Comparison of ENCODE assay signal across 15 cellular contexts in the genomic region with DNA sequence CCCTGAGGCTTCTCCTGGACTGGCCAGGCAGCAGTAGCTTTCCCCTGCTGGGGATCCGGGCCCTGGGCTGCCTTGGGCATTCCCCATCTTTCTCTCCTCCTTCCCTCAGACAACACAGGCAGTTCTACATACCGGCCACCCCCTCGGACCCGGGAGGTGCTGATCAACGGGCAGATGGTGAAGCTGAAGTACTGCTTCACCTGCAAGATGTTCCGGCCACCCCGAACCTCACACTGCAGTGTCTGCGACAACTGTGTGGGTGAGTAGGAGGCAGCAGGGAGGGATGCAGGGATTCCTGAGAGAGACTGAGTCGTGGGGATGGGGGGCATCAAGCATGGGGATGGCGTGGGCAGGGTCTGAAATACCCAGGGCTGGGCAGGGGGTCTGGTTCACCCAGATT. TPM values are rescaled to one million over a fixed set of nuclear protein-coding genes. Genes with fewer than 3 reads are reported as not detected.
DNase-seq lines count a peak whose midpoint lies in the region; ATAC-seq and TF ChIP-seq lines count a peak whose summit lies in the region.
"Had no signal": no experiment of that assay in that cellular context is flagged by ENCODE, and none has a peak within 500 bp of the region (broad histone marks: within the 10 kb centered on the region; RNA-seq: fewer than 3 reads in every experiment).

No MANE protein-coding gene starts in this region.

- H3K27me3 ChIP-seq in mammary epithelial cell (ENCODE audit: insufficient read depth, low read length), result no peaks in the 10 kb centered on the region
- H3K27me3 ChIP-seq in mesenchymal stem cell (ENCODE audit: control insufficient read depth in 1 of 2, insufficient read depth in 1 of 2, low read length in 2 of 2), result no peaks in the 10 kb centered on the region
- H3K27me3 ChIP-seq in tibial nerve, result no peaks in the 10 kb centered on the region
- H3K27me3 ChIP-seq in Karpas-422 (ENCODE audit: low read length), result no peaks in the 10 kb centered on the region
- H3K27me3 ChIP-seq: upper lobe of left lung had no signal

- ATAC-seq in activated T-cell treated with anti-CD3 and anti-CD28 coated beads, Interleukin-2, amount 50 U/mL, for 4 hours, result no peak
- no peak for ATAC-seq in GM18867 (IDR thresholded peaks at IDR 0.05; ENCODE audit: unreplicated experiment)

- H3K9me3 ChIP-seq in mammary epithelial cell (replicated peaks; ENCODE audit: insufficient read depth, low read length) (no peaks in the 10 kb centered on the region), mesenchymal stem cell (ENCODE audit: control insufficient read depth, low read length) (no peaks in the 10 kb centered on the region), tibial nerve (no peaks in the 10 kb centered on the region), Karpas-422 (ENCODE audit: low read length) (no peaks in the 10 kb centered on the region)
- H3K9me3 ChIP-seq: upper lobe of left lung had no signal

- H4K20me1 ChIP-seq in mammary epithelial cell (ENCODE audit: insufficient read depth, low read length) (no peaks in the 10 kb centered on the region), Karpas-422 (ENCODE audit: insufficient read depth, low read depth, low read length) (no peaks in the 10 kb centered on the region)

- no peaks in the 10 kb centered on the region for H3K9me3 Mint-ChIP-seq in activated T-cell treated with anti-CD3 and anti-CD28 coated beads, Interleukin-2, amount 50 U/mL, for 24 hours
- H3K9me3 Mint-ChIP-seq in activated T-cell treated with anti-CD3 and anti-CD28 coated beads, Interleukin-2, amount 50 U/mL, for 4 hours, result no peaks in the 10 kb centered on the region
- H3K9me3 Mint-ChIP-seq: activated CD4-positive, alpha-beta T cell treated with anti-CD3 and anti-CD28 coated beads, Interleukin-2, amount 10 ng/mL, durations not matched to agents 7 days and 5 days; naive B cell had no signal

- peak overlapping the region; percentile 95 for H2AK5ac ChIP-seq in mesenchymal stem cell (ENCODE audit: low read length, severe bottlenecking)

- CTCF ChIA-PET in mammary epithelial cell (lab: Charles Lee; ENCODE audit: low non-redundant PET), result no interaction called here

- peak overlapping the region; percentile 90 for H3K9ac ChIP-seq in mammary epithelial cell (ENCODE audit: insufficient read depth, low read length)
- peak overlapping the region; percentile 69 for H3K9ac ChIP-seq in mesenchymal stem cell (ENCODE audit: low read length)
- H3K9ac ChIP-seq in Karpas-422 (ENCODE audit: low read length), result no peak overlapping the region

- H3K27ac Mint-ChIP-seq in activated T-cell treated with anti-CD3 and anti-CD28 coated beads, Interleukin-2, amount 50 U/mL, for 24 hours, result peak overlapping the region; percentile 61

- no peak for DNase-seq in activated T-cell treated with anti-CD3 and anti-CD28 coated beads, Interleukin-2, amount 50 U/mL, for 24 hours
- no peak for DNase-seq in activated T-cell treated with anti-CD3 and anti-CD28 coated beads, Interleukin-2, amount 50 U/mL, for 4 hours
- DNase-seq in mammary epithelial cell (no peak), mesenchymal stem cell (no peak), tibial nerve (ENCODE audit: low spot score in 2 of 2) (no peak), Karpas-422 (no peak), GM20000 (ENCODE audit: low spot score) (no peak)
- DNase-seq: activated CD4-positive, alpha-beta T cell treated with anti-CD3 and anti-CD28 coated beads, Interleukin-2, amount 10 ng/mL, durations not matched to agents 7 days and 5 days; naive B cell; NCI-H1436; SHP77; stimulated activated CD4-positive, alpha-beta T cell treated with anti-CD3 and anti-CD28 coated beads, Interleukin-2, amount 100 ng/mL, for 48 hours had no signal

- in situ Hi-C loops in mammary epithelial cell (cut with MboI; ENCODE audit: low sequenced_read_pairs in 2 of 2), result no loop called here

- no peak for TF ChIP-seq POLR2A in tibial nerve (IDR thresholded peaks at IDR 0.05)

- no peak overlapping the region for H2BK5ac ChIP-seq in mesenchymal stem cell (ENCODE audit: low read depth, low read length, poor library complexity, severe bottlenecking)

- H3K4me1 Mint-ChIP-seq in activated T-cell treated with anti-CD3 and anti-CD28 coated beads, Interleukin-2, amount 50 U/mL, for 24 hours (ENCODE audit: low read depth), result peaks cover 12% of the 10 kb centered on the region
- no peaks in the 10 kb centered on the region for H3K4me1 Mint-ChIP-seq in activated T-cell treated with anti-CD3 and anti-CD28 coated beads, Interleukin-2, amount 50 U/mL, for 4 hours (ENCODE audit: low read depth)
- H3K4me1 Mint-ChIP-seq: activated CD4-positive, alpha-beta T cell treated with anti-CD3 and anti-CD28 coated beads, Interleukin-2, amount 10 ng/mL, durations not matched to agents 7 days and 5 days had no signal

- TF ChIP-seq CTCF in mammary epithelial cell (conservative IDR thresholded peaks at IDR 0.05 in 1 of 2, IDR thresholded peaks at IDR 0.05 in 1 of 2; ENCODE audit: extremely low read depth in 1 of 2, insufficient read depth in 1 of 2, low read depth in 1 of 2, low read length in 2 of 2) (no peak), tibial nerve (IDR thresholded peaks at IDR 0.05) (no peak), GM20000 (IDR thresholded peaks at IDR 0.05; ENCODE audit: extremely low read depth, missing control alignments) (no peak)

- H2BK120ac ChIP-seq in mesenchymal stem cell (ENCODE audit: low read depth, low read length), result no peak overlapping the region

- H3K4me1 ChIP-seq in mammary epithelial cell (ENCODE audit: insufficient read depth, low read length) (peaks cover 47% of the 10 kb centered on the region), mesenchymal stem cell (ENCODE audit: control insufficient read depth, insufficient read depth, low read depth, low read length) (peaks cover 16% of the 10 kb centered on the region), tibial nerve (peaks cover 0 to 32% (median 15%) of the 10 kb centered on the region in 4 donors), Karpas-422 (ENCODE audit: low read length) (no peaks in the 10 kb centered on the region)

- H3K27ac ChIP-seq in mammary epithelial cell (ENCODE audit: insufficient read depth, low read depth, low read length) (peak overlapping the region; percentile 96), mesenchymal stem cell (ENCODE audit: low read length, poor library complexity, severe bottlenecking) (peak overlapping the region; percentile 58), tibial nerve (peak overlapping the region; percentile 24 to 89 (median 78)), Karpas-422 (ENCODE audit: low read length) (no peak overlapping the region)

- no peak overlapping the region for H2BK15ac ChIP-seq in mesenchymal stem cell (ENCODE audit: low read depth, poor library complexity, severe bottlenecking)

- H3K4ac ChIP-seq in mesenchymal stem cell (ENCODE audit: low read depth in 1 of 2, low read length in 2 of 2), result no peak overlapping the region

- H3K4me3 ChIP-seq in mammary epithelial cell (replicated peaks in 1 of 3; ENCODE audit: insufficient read depth in 1 of 3, low read depth in 2 of 3, low read length in 3 of 3), result no peak overlapping the region
- no peak overlapping the region for H3K4me3 ChIP-seq in mesenchymal stem cell (ENCODE audit: insufficient read depth in 1 of 2, low read depth in 1 of 2, low read length in 2 of 2)
- H3K4me3 ChIP-seq in tibial nerve, result no peak overlapping the region
- H3K4me3 ChIP-seq in Karpas-422 (ENCODE audit: low read length), result no peak overlapping the region
- H3K4me3 ChIP-seq: upper lobe of left lung had no signal

- H3K36me3 ChIP-seq in mammary epithelial cell (ENCODE audit: insufficient read depth, low read length), result peaks cover 12% of the 10 kb centered on the region
- peaks cover 63 to 69% of the 10 kb centered on the region in 2 experiments for H3K36me3 ChIP-seq in mesenchymal stem cell (ENCODE audit: control insufficient read depth in 1 of 2, insufficient read depth in 2 of 2, low read depth in 1 of 2, low read length in 2 of 2)
- peaks cover 4 to 74% (median 16%) of the 10 kb centered on the region in 3 donors for H3K36me3 ChIP-seq in tibial nerve
- peaks cover 6% of the 10 kb centered on the region; the same call in 1 of the 2 replicates for H3K36me3 ChIP-seq in Karpas-422 (ENCODE audit: insufficient read depth, low read length)

- H3K36me3 Mint-ChIP-seq in activated T-cell treated with anti-CD3 and anti-CD28 coated beads, Interleukin-2, amount 50 U/mL, for 24 hours (ENCODE audit: low read depth), result peaks cover 92% of the 10 kb centered on the region
- peaks cover 44% of the 10 kb centered on the region for H3K36me3 Mint-ChIP-seq in activated T-cell treated with anti-CD3 and anti-CD28 coated beads, Interleukin-2, amount 50 U/mL, for 4 hours (ENCODE audit: insufficient read depth)

- H4K91ac ChIP-seq in mesenchymal stem cell (ENCODE audit: low read length), result no peak overlapping the region

- TF ChIP-seq EP300 in tibial nerve (IDR thresholded peaks at IDR 0.05), result no peak

- H3K79me2 ChIP-seq in mammary epithelial cell (ENCODE audit: insufficient read depth, low read length) (peaks cover 9% of the 10 kb centered on the region), Karpas-422 (ENCODE audit: low read length) (peaks cover 8% of the 10 kb centered on the region)

- no peak overlapping the region for H3K18ac ChIP-seq in mesenchymal stem cell (ENCODE audit: low read depth in 1 of 2, low read length in 2 of 2)

- no peak overlapping the region for H4K8ac ChIP-seq in mesenchymal stem cell (ENCODE audit: low read length)

- 14% methylated on average over 8 of the region's 10 CpGs for WGBS in mammary epithelial cell (ENCODE audit: low coverage, missing lambda C conversion rate)
- WGBS in mesenchymal stem cell, result 96% methylated on average over 10 of the region's 10 CpGs
- WGBS in tibial nerve, 2 donors, result 67 to 72% methylated on average over 10 of the region's 10 CpGs

- no peaks in the 10 kb centered on the region for H3K27me3 Mint-ChIP-seq in activated T-cell treated with anti-CD3 and anti-CD28 coated beads, Interleukin-2, amount 50 U/mL, for 24 hours
- no peaks in the 10 kb centered on the region for H3K27me3 Mint-ChIP-seq in activated T-cell treated with anti-CD3 and anti-CD28 coated beads, Interleukin-2, amount 50 U/mL, for 4 hours (ENCODE audit: low read depth)
- H3K27me3 Mint-ChIP-seq: activated CD4-positive, alpha-beta T cell treated with anti-CD3 and anti-CD28 coated beads, Interleukin-2, amount 10 ng/mL, durations not matched to agents 7 days and 5 days; naive B cell had no signal

- intact Hi-C loops in mammary epithelial cell (cut with micrococcal nuclease), result loop anchor here (2.0 kb wide), 2 partner anchors 14 to 38 kb away; a partner anchor contains a TSS

- H3K23ac ChIP-seq in mesenchymal stem cell (ENCODE audit: low read length in 2 of 2), result peak overlapping the region in 1 of 2 experiments; percentile 46

- BruUV-seq in mammary epithelial cell (replicated peaks; lab: Mats Ljungman, UMichigan), result no TSS peak

- dilution Hi-C loops in mammary epithelial cell (cut with HindIII; ENCODE audit: low sequenced_read_pairs), result no loop called here

- no peak overlapping the region for H2BK12ac ChIP-seq in mesenchymal stem cell (ENCODE audit: low read length in 2 of 2)

- H3K9me2 ChIP-seq in Karpas-422 (replicated peaks; ENCODE audit: insufficient read depth, low read length), result no peaks in the 10 kb centered on the region

- H2AFZ ChIP-seq in mammary epithelial cell (ENCODE audit: low read depth, low read length) (no peak overlapping the region), mesenchymal stem cell (ENCODE audit: low read depth, low read length) (no peak overlapping the region), Karpas-422 (ENCODE audit: low read length) (no peak overlapping the region)

- H3K4me2 ChIP-seq in mammary epithelial cell (ENCODE audit: insufficient read depth, low read depth, low read length), result peak overlapping the region; percentile 28
- H3K4me2 ChIP-seq in mesenchymal stem cell (ENCODE audit: low read length, poor library complexity, severe bottlenecking), result no peak overlapping the region
- no peak overlapping the region for H3K4me2 ChIP-seq in Karpas-422 (ENCODE audit: low read depth, low read length, poor library complexity, severe bottlenecking)

- H3K14ac ChIP-seq in mesenchymal stem cell (ENCODE audit: low read length in 2 of 2), result no peak overlapping the region

- H3K79me1 ChIP-seq in mesenchymal stem cell (replicated peaks; ENCODE audit: low read length, poor library complexity, severe bottlenecking), result peaks cover 8% of the 10 kb centered on the region

- H3K4me3 Mint-ChIP-seq in activated T-cell treated with anti-CD3 and anti-CD28 coated beads, Interleukin-2, amount 50 U/mL, for 24 hours, result no peak overlapping the region
- no peak overlapping the region for H3K4me3 Mint-ChIP-seq in activated T-cell treated with anti-CD3 and anti-CD28 coated beads, Interleukin-2, amount 50 U/mL, for 4 hours
- H3K4me3 Mint-ChIP-seq: activated CD4-positive, alpha-beta T cell treated with anti-CD3 and anti-CD28 coated beads, Interleukin-2, amount 10 ng/mL, durations not matched to agents 7 days and 5 days; naive B cell had no signal

RNA-seq across cellular contexts. Expression of a gene that starts 14.4 kb away (rescaled TPM):
- under 1 TPM; 0.19 to 0.61 (median 0.24) TPM for total RNA-seq in activated T-cell treated with anti-CD3 and anti-CD28 coated beads, Interleukin-2, amount 50 U/mL, for 4 hours
- 1,000 to 10,000 TPM; 1,135 to 2,555 TPM for total RNA-seq in mammary epithelial cell
- polyA plus RNA-seq in mammary epithelial cell, result 2,641 TPM
- polyA minus RNA-seq in mammary epithelial cell, result 1,141 TPM
- polyA plus RNA-seq in mesenchymal stem cell (2013, experiment 1 of 2), result 0.03 TPM
- not detected for polyA plus RNA-seq in mesenchymal stem cell (2013, experiment 2 of 2)
- total RNA-seq in tibial nerve, result not detected
- total RNA-seq in Karpas-422 (2014; rRNA removed; shearing (Covaris generic); ENCODE audit: low replicate concordance), result 0.47 and 1.0 TPM in 2 replicates
- total RNA-seq: A673 had no signal

RNA-seq across cellular contexts. Expression of a gene that starts 22.0 kb away (rescaled TPM):
- total RNA-seq in activated T-cell treated with anti-CD3 and anti-CD28 coated beads, Interleukin-2, amount 50 U/mL, for 4 hours, result 10 to 100 TPM; 66.1 to 76.8 (median 71.8) TPM
- 10 to 100 TPM; 14.2 to 20.2 TPM for total RNA-seq in mammary epithelial cell
- 24.5 TPM for polyA plus RNA-seq in mammary epithelial cell
- 19.8 TPM for polyA minus RNA-seq in mammary epithelial cell
- polyA plus RNA-seq in mesenchymal stem cell (2013, experiment 1 of 2), result 24.7 TPM
- 24.1 TPM for polyA plus RNA-seq in mesenchymal stem cell (2013, experiment 2 of 2)
- total RNA-seq in tibial nerve, result 10 to 100 TPM in 2 of 4 donors, 1 to 10 TPM in 2; 9.2 to 13.5 (median 10.0) TPM
- 25.1 and 31.0 TPM in 2 replicates for total RNA-seq in Karpas-422 (2014; rRNA removed; shearing (Covaris generic); ENCODE audit: low replicate concordance)

RNA-seq across cellular contexts. Expression of a gene that starts 41.6 kb away (rescaled TPM):
- total RNA-seq in activated T-cell treated with anti-CD3 and anti-CD28 coated beads, Interleukin-2, amount 50 U/mL, for 4 hours, result 10 to 100 TPM; 59.9 to 62.0 (median 61.1) TPM
- 10 to 100 TPM; 14.7 to 48.3 TPM for total RNA-seq in mammary epithelial cell
- 39.5 TPM for polyA plus RNA-seq in mammary epithelial cell
- polyA minus RNA-seq in mammary epithelial cell, result 62.3 TPM
- 21.8 TPM for polyA plus RNA-seq in mesenchymal stem cell (2013, experiment 1 of 2)
- polyA plus RNA-seq in mesenchymal stem cell (2013, experiment 2 of 2), result 21.8 TPM
- total RNA-seq in tibial nerve, result 10 to 100 TPM in 3 of 4 donors, 1 to 10 TPM in 1; 7.9 to 14.7 (median 13.8) TPM
- 32.6 and 33.3 TPM in 2 replicates for total RNA-seq in Karpas-422 (2014; rRNA removed; shearing (Covaris generic); ENCODE audit: low replicate concordance)

RNA-seq across cellular contexts. Expression of a gene that starts 51.8 kb away (rescaled TPM):
- 10 to 100 TPM; 20.1 to 21.8 (median 20.2) TPM for total RNA-seq in activated T-cell treated with anti-CD3 and anti-CD28 coated beads, Interleukin-2, amount 50 U/mL, for 4 hours
- total RNA-seq in mammary epithelial cell (10 to 100 TPM; 10.8 to 19.4 TPM), tibial nerve (10 to 100 TPM in 3 of 4 donors, 1 to 10 TPM in 1; 7.8 to 26.1 (median 12.5) TPM)
- 8.2 TPM for polyA plus RNA-seq in mammary epithelial cell
- 19.7 TPM for polyA minus RNA-seq in mammary epithelial cell
- 9.8 TPM for polyA plus RNA-seq in mesenchymal stem cell (2013, experiment 1 of 2)
- 9.7 TPM for polyA plus RNA-seq in mesenchymal stem cell (2013, experiment 2 of 2)
- 5.6 and 10.1 TPM in 2 replicates for total RNA-seq in Karpas-422 (2014; rRNA removed; shearing (Covaris generic); ENCODE audit: low replicate concordance)

Comparison
In these comparisons a context has a peak if more than half of its experiments do, and no peak if none do; other contexts are left out.
1. RNA of a gene that starts 14.4 kb away (total RNA-seq): 1,135 to 2,555 TPM in mammary epithelial cell; 0.47 to 1.0 TPM in Karpas-422, 0.19 to 0.61 TPM in activated T-cell treated with anti-CD3 and anti-CD28 coated beads, Interleukin-2, amount 50 U/mL, for 4 hours and not detected in tibial nerve; every median in the first group is over 100 times any median in the second.